Comparison of ENCODE assay signal across 19 cellular contexts in the genomic region with DNA sequence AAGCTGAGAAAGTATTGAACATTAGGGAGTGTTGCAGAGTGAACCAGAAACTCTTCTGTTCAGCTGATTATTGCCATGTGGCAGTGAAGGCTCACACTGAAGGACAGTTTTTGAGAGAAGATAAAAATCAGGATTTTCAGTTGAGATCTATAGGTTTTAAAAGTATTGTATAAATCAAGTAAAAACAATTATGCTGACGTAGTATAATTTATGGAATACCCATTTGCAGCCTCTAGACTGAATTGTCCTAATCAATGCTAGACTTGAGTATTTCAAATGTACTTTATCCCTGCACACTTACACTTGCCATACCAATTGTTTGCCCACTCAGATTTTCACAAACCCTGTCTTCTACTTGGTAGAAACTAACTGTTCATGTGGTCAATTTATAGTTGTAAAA.
DNase-seq lines count a peak whose midpoint lies in the region; ATAC-seq, FAIRE-seq and TF ChIP-seq lines count a peak whose summit lies in the region.
"Had no signal": no experiment of that assay in that cellular context is flagged by ENCODE, and none has a peak within 500 bp of the region (broad histone marks: within the 10 kb centered on the region; RNA-seq: fewer than 3 reads in every experiment).

No MANE protein-coding gene starts in this region.

- no peaks in the 10 kb centered on the region for H3K4me1 ChIP-seq in HepG2 (ENCODE audit: insufficient read depth, low read length)
- no peaks in the 10 kb centered on the region for H3K4me1 ChIP-seq in right lobe of liver
- no peaks in the 10 kb centered on the region for H3K4me1 ChIP-seq in K562 (replicated peaks in 1 of 2; ENCODE audit: control insufficient read depth in 2 of 2, insufficient read depth in 2 of 2, low read length in 2 of 2)
- H3K4me1 ChIP-seq: BLaER1, Caco-2 had no signal

- TF ChIP-seq CTCF in HepG2 (CRISPR knock-in tag; IDR thresholded peaks at IDR 0.05): no peak
- no peak for TF ChIP-seq CTCF in right lobe of liver (IDR thresholded peaks at IDR 0.05)
- TF ChIP-seq CTCF in K562 (IDR thresholded peaks at IDR 0.05 in 2 of 3, conservative IDR thresholded peaks at IDR 0.05 in 1 of 3; ENCODE audit: insufficient read depth in 2 of 3, low read depth in 1 of 3, low read length in 3 of 3): no peak

- BruUV-seq in HepG2 (replicated peaks; lab: Mats Ljungman, UMichigan) (no TSS peak), K562 (replicated peaks; lab: Mats Ljungman, UMichigan) (no TSS peak)

- H4K20me1 ChIP-seq in HepG2 (ENCODE audit: insufficient read depth, low read length) (no peaks in the 10 kb centered on the region), K562 (replicated peaks; ENCODE audit: control insufficient read depth, insufficient read depth, low read length) (no peaks in the 10 kb centered on the region)
- H4K20me1 ChIP-seq: BLaER1 had no signal

- in situ Hi-C loops in HepG2 (cut with HindIII; ENCODE audit: extremely low pct_ligation_motif_present, low pct_unique_long_range_greater_than_20kb): no loop called here
- in situ Hi-C loops in K562 (cut with MboI): no loop called here

- intact Hi-C loops in HepG2 (cut with micrococcal nuclease; ENCODE audit: unreplicated experiment): no loop called here
- intact Hi-C loops in right lobe of liver (cut with DNase I): no loop called here
- intact Hi-C loops in K562 (cut with micrococcal nuclease): no loop called here

- POLR2A ChIA-PET in HepG2 (lab: Yijun Ruan, JAX): no interaction called here
- POLR2A ChIA-PET in K562 (lab: Yijun Ruan, JAX): no interaction called here

- ATAC-seq in HepG2: no peak
- no peak for ATAC-seq in right lobe of liver
- ATAC-seq in K562: no peak
- ATAC-seq: CD8-positive, alpha-beta T cell had no signal

- no peak overlapping the region for H3K9ac ChIP-seq in HepG2 (ENCODE audit: insufficient read depth, low read depth, low read length)
- no peak overlapping the region for H3K9ac ChIP-seq in K562 (ENCODE audit: insufficient read depth in 1 of 2, low read depth in 2 of 2, low read length in 2 of 2)
- H3K9ac ChIP-seq: BLaER1 had no signal

- H3K4me2 ChIP-seq in HepG2 (ENCODE audit: low read depth, low read length) (no peak overlapping the region), K562 (ENCODE audit: insufficient read depth, low read length) (no peak overlapping the region)
- H3K4me2 ChIP-seq: BLaER1 had no signal

- WGBS in HepG2 (ENCODE audit: low lambda C conversion rate): 4% methylated on average over 1 of the region's 1 CpG
- WGBS in right lobe of liver (ENCODE audit: insufficient coverage, low coverage, low lambda C conversion rate, missing lambda C conversion rate): 60% methylated on average over 1 of the region's 1 CpG
- 0% methylated on average over 1 of the region's 1 CpG for WGBS in K562 (ENCODE audit: insufficient coverage, low coverage, missing lambda C conversion rate)

- H2AFZ ChIP-seq in HepG2 (ENCODE audit: low read length) (no peak overlapping the region), K562 (ENCODE audit: low read depth, low read length) (no peak overlapping the region)

- TF ChIP-seq EP300 in HepG2 (IDR thresholded peaks at IDR 0.05; ENCODE audit: low read depth in 2 of 2, low read length in 2 of 2) (no peak), HepG2 (CRISPR knock-in tag; IDR thresholded peaks at IDR 0.05; ENCODE audit: borderline replicate concordance) (no peak), K562 (IDR thresholded peaks at IDR 0.05; ENCODE audit: low read length) (no peak)

- no peaks in the 10 kb centered on the region for H3K9me1 ChIP-seq in K562 (ENCODE audit: control insufficient read depth, insufficient read depth, low read length)

- no peaks in the 10 kb centered on the region for H3K79me2 ChIP-seq in HepG2 (ENCODE audit: insufficient read depth, low read length)
- no peaks in the 10 kb centered on the region for H3K79me2 ChIP-seq in K562 (ENCODE audit: control insufficient read depth, insufficient read depth, low read length)

- H3K27me3 ChIP-seq in HepG2 (ENCODE audit: control insufficient read depth in 1 of 2, insufficient read depth in 2 of 2, low read length in 2 of 2) (no peaks in the 10 kb centered on the region), right lobe of liver (no peaks in the 10 kb centered on the region), K562 (ENCODE audit: control insufficient read depth in 2 of 2, insufficient read depth in 2 of 2, low read length in 2 of 2) (no peaks in the 10 kb centered on the region)
- H3K27me3 ChIP-seq: BE2C, BLaER1 had no signal

- FAIRE-seq in HepG2 (lab: Jason Lieb, UNC) (no peak), K562 (lab: Jason Lieb, UNC) (no peak)
- FAIRE-seq: D721Med, GM12891, GM19239 had no signal

- no peak for TF ChIP-seq RAD21 in HepG2 (CRISPR knock-in tag; IDR thresholded peaks at IDR 0.05)
- no peak for TF ChIP-seq RAD21 in K562 (CRISPR knock-in tag; conservative IDR thresholded peaks at IDR 0.05 in 1 of 2, IDR thresholded peaks at IDR 0.05 in 1 of 2)

- H3K36me3 ChIP-seq in HepG2 (replicated peaks in 1 of 2; ENCODE audit: control insufficient read depth in 1 of 2, insufficient read depth in 2 of 2, low read length in 2 of 2) (no peaks in the 10 kb centered on the region), right lobe of liver (no peaks in the 10 kb centered on the region), K562 (ENCODE audit: control insufficient read depth, insufficient read depth, low read length) (no peaks in the 10 kb centered on the region)
- H3K36me3 ChIP-seq: BE2C, BLaER1 had no signal

- TF ChIP-seq POLR2A in HepG2 (IDR thresholded peaks at IDR 0.05; ENCODE audit: insufficient read depth in 1 of 2, low read depth in 2 of 2, low read length in 2 of 2) (no peak), right lobe of liver (IDR thresholded peaks at IDR 0.05) (no peak), K562 (conservative IDR thresholded peaks at IDR 0.05) (no peak)

- no peak overlapping the region for H3K4me3 ChIP-seq in HepG2 (replicated peaks in 1 of 3; ENCODE audit: insufficient read depth in 1 of 3, low read depth in 2 of 3, low read length in 3 of 3)
- no peak overlapping the region for H3K4me3 ChIP-seq in right lobe of liver
- no peak overlapping the region for H3K4me3 ChIP-seq in K562
- H3K4me3 ChIP-seq: BLaER1 had no signal

- H3K9me3 ChIP-seq in HepG2 (ENCODE audit: low read length) (no peaks in the 10 kb centered on the region), right lobe of liver (no peaks in the 10 kb centered on the region), K562 (replicated peaks; ENCODE audit: control insufficient read depth, insufficient read depth, low read depth, low read length) (no peaks in the 10 kb centered on the region; the same call in 1 of the 2 replicates)
- H3K9me3 ChIP-seq: BE2C, BLaER1, Caco-2 had no signal

- CTCF ChIA-PET in HepG2 (lab: Yijun Ruan, JAX; ENCODE audit: low intra/inter-chr PET ratio, low total read pairs): no interaction called here
- CTCF ChIA-PET in K562 (lab: Yijun Ruan, JAX; ENCODE audit: low intra/inter-chr PET ratio): no interaction called here

- DNase-seq in HepG2 (ENCODE audit: low spot score) (no peak), right lobe of liver (no peak), K562 (ENCODE audit: extremely low read depth in 1 of 4, low spot score in 3 of 4) (no peak), SKM-1 (lab: John Stamatoyannopoulos, UW; ENCODE audit: unreplicated experiment) (no peak), nucleus accumbens (lab: John Stamatoyannopoulos, UW) (no peak)
- DNase-seq: ACHN; BE2C; Caco-2; Calu3; CD4-positive, alpha-beta T cell; CD8-positive, alpha-beta T cell; DMS79 treated with DMSO at 0.1 percent for 48 hours; GF-D8 had no signal

- H3K27ac ChIP-seq in HepG2 (ENCODE audit: extremely low read length, insufficient read depth, low read length) (no peak overlapping the region), right lobe of liver (no peak overlapping the region), K562 (ENCODE audit: extremely low read depth, low read depth, low read length) (no peak overlapping the region)
- H3K27ac ChIP-seq: 22Rv1, BLaER1, C4-2B had no signal

TF ChIP-seq in HepG2, 621 proteins besides CTCF, POLR2A, EP300 and RAD21 (continues in another document):
- TF ChIP-seq MAFK (conservative IDR thresholded peaks at IDR 0.05 in 1 of 2, IDR thresholded peaks at IDR 0.05 in 1 of 2; ENCODE audit: low read length in 2 of 2): peak; percentile 92 to 95

TF ChIP-seq in K562, 482 proteins besides CTCF, POLR2A, EP300 and RAD21:
- TF ChIP-seq C11orf30 (IDR thresholded peaks at IDR 0.05; ENCODE audit: low read depth) (peak; percentile 45; the same call in 1 of the 2 replicates), MAFF (IDR thresholded peaks at IDR 0.05; ENCODE audit: low read length) (peak; percentile 76), MAFG (tag; conservative IDR thresholded peaks at IDR 0.05) (peak; percentile 42), ZNF316 (IDR thresholded peaks at IDR 0.05) (peak; percentile 71), TRIM24 (IDR thresholded peaks at IDR 0.05) (no peak), MAFK (IDR thresholded peaks at IDR 0.05; ENCODE audit: low read length) (peak; percentile 81)
